In genomic region chr7:18241543-18242231, GRCh38 we compare ENCODE assay signal across 15 cellular contexts.
A peak's percentile ranks its signal among the peaks of the same experiment; 100 is the strongest.
DNase-seq lines count a peak whose midpoint lies in the region; ATAC-seq, FAIRE-seq and TF ChIP-seq lines count a peak whose summit lies in the region.
"Had no signal": no experiment of that assay in that cellular context is flagged by ENCODE, and none has a peak within 500 bp of the region (broad histone marks: within the 10 kb centered on the region; RNA-seq: fewer than 3 reads in every experiment).

No MANE protein-coding gene starts in this region.

- peak; percentile 58 for ATAC-seq in HG02763 (IDR thresholded peaks at IDR 0.05; ENCODE audit: unreplicated experiment)
- ATAC-seq in activated T-helper 17 cell treated with anti-CD3 and anti-CD28 coated beads, Interleukin-2, amount 50 U/mL, for 72 hours (replicated peaks), result no peak
- ATAC-seq: activated T-cell treated with anti-CD3 and anti-CD28 coated beads, Interleukin-2, amount 50 U/mL, for 4 hours had no signal

- in situ Hi-C loops in transverse colon (cut with MboI; ENCODE audit: low pct_ligation_motif_present in 1 of 4, low pct_unique_long_range_greater_than_20kb in 1 of 4, low sequenced_read_pairs in 3 of 4), result no loop called here

- H3K36me3 ChIP-seq in KMS-11 (ENCODE audit: insufficient read depth) (no peaks in the 10 kb centered on the region), keratinocyte (ENCODE audit: control insufficient read depth in 2 of 2, extremely low read depth in 1 of 2, insufficient read depth in 2 of 2, low read length in 2 of 2) (no peaks in the 10 kb centered on the region), transverse colon (no peaks in the 10 kb centered on the region)

- H4K20me1 ChIP-seq in KMS-11 (ENCODE audit: insufficient read depth) (no peaks in the 10 kb centered on the region), keratinocyte (ENCODE audit: control insufficient read depth, extremely low read depth, insufficient read depth, low read length) (no peaks in the 10 kb centered on the region)

- FAIRE-seq in keratinocyte (lab: Jason Lieb, UNC), result no peak
- FAIRE-seq: A204.1 had no signal

- DNase-seq in DMS53 (lab: John Stamatoyannopoulos, UW) (peak; percentile 11), DMS53 treated with DMSO at 0.1 percent for 48 hours (lab: John Stamatoyannopoulos, UW; ENCODE audit: unreplicated experiment) (no peak), keratinocyte (ENCODE audit: low read depth, low spot score) (no peak), transverse colon (no peak), A172 (ENCODE audit: low spot score) (no peak)
- DNase-seq: activated CD4-positive, CD25-positive, alpha-beta regulatory T cell treated with anti-CD3 and anti-CD28 coated beads, Interleukin-2, amount 50 U/mL, for 72 hours; activated T-cell treated with anti-CD3 and anti-CD28 coated beads, Interleukin-2, amount 50 U/mL, for 4 hours; immature natural killer cell; trophoblast cell had no signal

- intact Hi-C loops in transverse colon (cut with DNase I; ENCODE audit: low total_unique reads), result no loop called here

- no peak overlapping the region for H3K27ac Mint-ChIP-seq in activated T-helper 17 cell treated with anti-CD3 and anti-CD28 coated beads, Interleukin-2, amount 50 U/mL, for 72 hours
- H3K27ac Mint-ChIP-seq: mesothelial cell of epicardium had no signal

- H3K4me2 ChIP-seq in KMS-11 (peak overlapping the region; percentile 58), keratinocyte (ENCODE audit: control insufficient read depth, extremely low read depth, insufficient read depth, low read depth, low read length) (no peak overlapping the region)

- peaks cover 46% of the 10 kb centered on the region for H3K4me1 ChIP-seq in KMS-11 (ENCODE audit: low read depth, poor library complexity, severe bottlenecking)
- no peaks in the 10 kb centered on the region for H3K4me1 ChIP-seq in keratinocyte (ENCODE audit: control insufficient read depth, extremely low read depth, insufficient read depth, low read length)
- no peaks in the 10 kb centered on the region for H3K4me1 ChIP-seq in transverse colon
- H3K4me1 ChIP-seq: parathyroid adenoma had no signal

- TF ChIP-seq EP300 in transverse colon (IDR thresholded peaks at IDR 0.05; ENCODE audit: low read depth), result no peak

- H3K9ac ChIP-seq in KMS-11, result no peak overlapping the region
- no peak overlapping the region for H3K9ac ChIP-seq in keratinocyte (ENCODE audit: control insufficient read depth, extremely low read depth, insufficient read depth, low read length)
- H3K9ac ChIP-seq: parathyroid adenoma had no signal

- TF ChIP-seq CTCF in KMS-11 (conservative IDR thresholded peaks at IDR 0.05; ENCODE audit: low read depth, low read length), result no peak
- TF ChIP-seq CTCF in keratinocyte (optimal IDR thresholded peaks at IDR 0.05 in 1 of 3, IDR thresholded peaks at IDR 0.05 in 1 of 3, conservative IDR thresholded peaks at IDR 0.05 in 1 of 3; ENCODE audit: extremely low read depth in 1 of 3, insufficient read depth in 2 of 3, low read length in 3 of 3), result peak; percentile 15 to 24 (median 18)
- no peak for TF ChIP-seq CTCF in transverse colon (IDR thresholded peaks at IDR 0.05)

- 84 to 89% methylated on average over 3 of the region's 3 CpGs for WGBS in transverse colon (ENCODE audit: low coverage in 1 of 2), 2 donors

- H2AFZ ChIP-seq in KMS-11 (ENCODE audit: low read depth) (peak overlapping the region; percentile 16; the same call in 1 of the 2 replicates), keratinocyte (ENCODE audit: control insufficient read depth, low read length) (no peak overlapping the region)
- H2AFZ ChIP-seq: parathyroid adenoma had no signal

- H3K4me3 ChIP-seq in KMS-11 (IDR thresholded peaks at IDR 0.05; ENCODE audit: insufficient read depth, low read depth, low read length) (no peak overlapping the region), keratinocyte (ENCODE audit: control insufficient read depth in 2 of 3, extremely low read depth in 1 of 3, insufficient read depth in 2 of 3, low read depth in 1 of 3, low read length in 3 of 3) (no peak overlapping the region), transverse colon (no peak overlapping the region)

- no peak overlapping the region for H3K4me3 Mint-ChIP-seq in activated T-helper 17 cell treated with anti-CD3 and anti-CD28 coated beads, Interleukin-2, amount 50 U/mL, for 72 hours
- H3K4me3 Mint-ChIP-seq: activated T-cell treated with anti-CD3 and anti-CD28 coated beads, Interleukin-2, amount 50 U/mL, for 4 hours; immature natural killer cell; mesothelial cell of epicardium had no signal

- H3K9me3 ChIP-seq in keratinocyte (ENCODE audit: control insufficient read depth, low read depth, low read length), result no peaks in the 10 kb centered on the region
- H3K9me3 ChIP-seq in transverse colon, result no peaks in the 10 kb centered on the region

- peaks cover 4% of the 10 kb centered on the region for H3K9me3 Mint-ChIP-seq in activated T-helper 17 cell treated with anti-CD3 and anti-CD28 coated beads, Interleukin-2, amount 50 U/mL, for 72 hours

- H3K27me3 Mint-ChIP-seq in activated T-helper 17 cell treated with anti-CD3 and anti-CD28 coated beads, Interleukin-2, amount 50 U/mL, for 72 hours, result peaks cover 13% of the 10 kb centered on the region

- H3K9me1 ChIP-seq in keratinocyte (ENCODE audit: control insufficient read depth, extremely low read depth, insufficient read depth, low read length), result no peaks in the 10 kb centered on the region

- no peaks in the 10 kb centered on the region for H3K4me1 Mint-ChIP-seq in activated T-helper 17 cell treated with anti-CD3 and anti-CD28 coated beads, Interleukin-2, amount 50 U/mL, for 72 hours

- TF ChIP-seq POLR2A in transverse colon (IDR thresholded peaks at IDR 0.05), result no peak

- peak overlapping the region; percentile 7; the same call in 1 of the 2 replicates for H3K27ac ChIP-seq in KMS-11
- H3K27ac ChIP-seq in keratinocyte (ENCODE audit: control insufficient read depth, insufficient read depth, low read length), result no peak overlapping the region
- H3K27ac ChIP-seq in transverse colon, result no peak overlapping the region
- H3K27ac ChIP-seq: parathyroid adenoma had no signal

- H3K79me2 ChIP-seq in KMS-11 (ENCODE audit: insufficient read depth, low read depth), result no peaks in the 10 kb centered on the region
- no peaks in the 10 kb centered on the region for H3K79me2 ChIP-seq in keratinocyte (ENCODE audit: control insufficient read depth, insufficient read depth, low read length)
- H3K79me2 ChIP-seq: parathyroid adenoma had no signal

- dilution Hi-C loops in keratinocyte (cut with MboI; ENCODE audit: extremely low pct_ligation_motif_present, low sequenced_read_pairs), result no loop called here

- H3K27me3 ChIP-seq in KMS-11 (ENCODE audit: insufficient read depth, low read depth), result no peaks in the 10 kb centered on the region
- peaks cover 1% of the 10 kb centered on the region for H3K27me3 ChIP-seq in keratinocyte (ENCODE audit: control insufficient read depth, extremely low read depth, insufficient read depth, low read length)
- H3K27me3 ChIP-seq in transverse colon, result no peaks in the 10 kb centered on the region

- no peaks in the 10 kb centered on the region for H3K36me3 Mint-ChIP-seq in activated T-helper 17 cell treated with anti-CD3 and anti-CD28 coated beads, Interleukin-2, amount 50 U/mL, for 72 hours (ENCODE audit: low read depth)

Comparison
In these comparisons a context has a peak if more than half of its experiments do, and no peak if none do; other contexts are left out.
1. CTCF ChIP-seq: peak in keratinocyte (3 of 3); none in KMS-11 (single experiment) and transverse colon (0 of 5).